ENCODE assay signal across 2 cellular contexts in the genomic region with DNA sequence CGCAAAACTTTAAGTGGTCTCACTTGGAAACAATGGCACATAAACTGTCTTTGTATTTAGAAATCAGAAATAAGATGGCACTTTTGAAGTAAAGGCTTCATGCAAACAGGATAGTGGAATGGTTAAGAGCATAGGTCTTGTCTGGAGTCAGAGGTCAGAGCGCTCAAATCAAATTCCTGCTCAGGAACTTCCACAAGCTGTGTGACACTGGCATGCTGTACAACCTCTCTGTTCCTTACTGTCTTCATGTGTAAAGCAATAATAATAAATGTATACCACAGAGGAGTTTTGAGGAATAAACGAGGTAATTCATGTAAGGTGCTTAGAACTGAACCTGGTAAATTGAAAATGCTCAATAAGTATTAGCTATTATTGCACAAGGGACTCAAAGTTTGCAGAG.
TF ChIP-seq lines count a peak whose summit lies in the region.

No MANE protein-coding gene starts in this region.

TF ChIP-seq in A549, 52 proteins besides CTCF, POLR2A, EP300 and RAD21:
- no peak for TF ChIP-seq ZC3H11A (IDR thresholded peaks at IDR 0.05)
- no peak for TF ChIP-seq MAFK (IDR thresholded peaks at IDR 0.05; ENCODE audit: partially characterized antibody)
- TF ChIP-seq, protein P1, sequence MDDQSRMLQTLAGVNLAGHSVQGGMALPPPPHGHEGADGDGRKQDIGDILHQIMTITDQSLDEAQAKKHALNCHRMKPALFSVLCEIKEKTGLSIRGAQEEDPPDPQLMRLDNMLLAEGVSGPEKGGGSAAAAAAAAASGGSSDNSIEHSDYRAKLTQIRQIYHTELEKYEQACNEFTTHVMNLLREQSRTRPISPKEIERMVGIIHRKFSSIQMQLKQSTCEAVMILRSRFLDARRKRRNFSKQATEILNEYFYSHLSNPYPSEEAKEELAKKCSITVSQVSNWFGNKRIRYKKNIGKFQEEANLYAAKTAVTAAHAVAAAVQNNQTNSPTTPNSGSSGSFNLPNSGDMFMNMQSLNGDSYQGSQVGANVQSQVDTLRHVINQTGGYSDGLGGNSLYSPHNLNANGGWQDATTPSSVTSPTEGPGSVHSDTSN (IDR thresholded peaks at IDR 0.05): no peak
- no peak for TF ChIP-seq JUN (IDR thresholded peaks at IDR 0.05)
- TF ChIP-seq HOXB13 (CRISPR knock-in tag; IDR thresholded peaks at IDR 0.05; ENCODE audit: low read depth): no peak
- no peak for TF ChIP-seq SMC3 (IDR thresholded peaks at IDR 0.05)
- no peak for TF ChIP-seq ZSCAN20 (CRISPR knock-in tag; IDR thresholded peaks at IDR 0.05)
- TF ChIP-seq RARB (CRISPR knock-in tag; IDR thresholded peaks at IDR 0.05): no peak
- no peak for TF ChIP-seq RFX5 (IDR thresholded peaks at IDR 0.05)
- TF ChIP-seq RNF2 (IDR thresholded peaks at IDR 0.05; ENCODE audit: borderline replicate concordance, low read depth): no peak
- TF ChIP-seq, protein P2, sequence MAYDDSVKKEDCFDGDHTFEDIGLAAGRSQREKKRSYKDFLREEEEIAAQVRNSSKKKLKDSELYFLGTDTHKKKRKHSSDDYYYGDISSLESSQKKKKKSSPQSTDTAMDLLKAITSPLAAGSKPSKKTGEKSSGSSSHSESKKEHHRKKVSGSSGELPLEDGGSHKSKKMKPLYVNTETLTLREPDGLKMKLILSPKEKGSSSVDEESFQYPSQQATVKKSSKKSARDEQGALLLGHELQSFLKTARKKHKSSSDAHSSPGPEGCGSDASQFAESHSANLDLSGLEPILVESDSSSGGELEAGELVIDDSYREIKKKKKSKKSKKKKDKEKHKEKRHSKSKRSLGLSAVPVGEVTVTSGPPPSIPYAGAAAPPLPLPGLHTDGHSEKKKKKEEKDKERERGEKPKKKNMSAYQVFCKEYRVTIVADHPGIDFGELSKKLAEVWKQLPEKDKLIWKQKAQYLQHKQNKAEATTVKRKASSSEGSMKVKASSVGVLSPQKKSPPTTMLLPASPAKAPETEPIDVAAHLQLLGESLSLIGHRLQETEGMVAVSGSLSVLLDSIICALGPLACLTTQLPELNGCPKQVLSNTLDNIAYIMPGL (CRISPR knock-in tag; IDR thresholded peaks at IDR 0.05; ENCODE audit: borderline replicate concordance): no peak
- no peak for TF ChIP-seq EHMT2 (IDR thresholded peaks at IDR 0.05; ENCODE audit: low read depth)
- TF ChIP-seq NFE2L2 (conservative IDR thresholded peaks at IDR 0.05; ENCODE audit: low read length): no peak
- TF ChIP-seq NPAS2 (CRISPR knock-in tag; IDR thresholded peaks at IDR 0.05; ENCODE audit: borderline replicate concordance): no peak

TF ChIP-seq in HepG2, 621 proteins besides CTCF, POLR2A, EP300 and RAD21:
- TF ChIP-seq SRSF4 (IDR thresholded peaks at IDR 0.05; ENCODE audit: low read depth, low read length, poor library complexity, severe bottlenecking) (no peak), PPARG (CRISPR knock-in tag; conservative IDR thresholded peaks at IDR 0.05) (no peak), SRY (CRISPR knock-in tag; IDR thresholded peaks at IDR 0.05) (no peak), RCOR2 (CRISPR knock-in tag; IDR thresholded peaks at IDR 0.05) (peak; percentile 50; the same call in 1 of the 2 replicates), KDM4B (CRISPR knock-in tag; IDR thresholded peaks at IDR 0.05) (no peak), KDM1A (CRISPR knock-in tag; IDR thresholded peaks at IDR 0.05) (peak; percentile 43; the same call in 1 of the 2 replicates), RORA (CRISPR knock-in tag; IDR thresholded peaks at IDR 0.05) (no peak), HNRNPK (IDR thresholded peaks at IDR 0.05; ENCODE audit: low read depth, low read length, poor library complexity, severe bottlenecking) (no peak), TEAD2 (CRISPR knock-in tag; IDR thresholded peaks at IDR 0.05) (no peak), ZNF768 (CRISPR knock-in tag; IDR thresholded peaks at IDR 0.05) (peak; percentile 89; the same call in 1 of the 2 replicates), HIVEP1 (CRISPR knock-in tag; IDR thresholded peaks at IDR 0.05) (no peak), HNRNPUL1 (IDR thresholded peaks at IDR 0.05; ENCODE audit: low read depth, low read length) (no peak), HCFC1 (IDR thresholded peaks at IDR 0.05; ENCODE audit: low read depth, low read length) (no peak), GATA4 (IDR thresholded peaks at IDR 0.05; ENCODE audit: borderline replicate concordance, low read depth) (no peak), ZMYM3 (CRISPR knock-in tag; IDR thresholded peaks at IDR 0.05) (peak; percentile 77)
- TF ChIP-seq, protein P3, sequence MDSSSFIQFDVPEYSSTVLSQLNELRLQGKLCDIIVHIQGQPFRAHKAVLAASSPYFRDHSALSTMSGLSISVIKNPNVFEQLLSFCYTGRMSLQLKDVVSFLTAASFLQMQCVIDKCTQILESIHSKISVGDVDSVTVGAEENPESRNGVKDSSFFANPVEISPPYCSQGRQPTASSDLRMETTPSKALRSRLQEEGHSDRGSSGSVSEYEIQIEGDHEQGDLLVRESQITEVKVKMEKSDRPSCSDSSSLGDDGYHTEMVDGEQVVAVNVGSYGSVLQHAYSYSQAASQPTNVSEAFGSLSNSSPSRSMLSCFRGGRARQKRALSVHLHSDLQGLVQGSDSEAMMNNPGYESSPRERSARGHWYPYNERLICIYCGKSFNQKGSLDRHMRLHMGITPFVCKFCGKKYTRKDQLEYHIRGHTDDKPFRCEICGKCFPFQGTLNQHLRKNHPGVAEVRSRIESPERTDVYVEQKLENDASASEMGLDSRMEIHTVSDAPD (CRISPR knock-in tag; IDR thresholded peaks at IDR 0.05): no peak
- TF ChIP-seq, protein P4, sequence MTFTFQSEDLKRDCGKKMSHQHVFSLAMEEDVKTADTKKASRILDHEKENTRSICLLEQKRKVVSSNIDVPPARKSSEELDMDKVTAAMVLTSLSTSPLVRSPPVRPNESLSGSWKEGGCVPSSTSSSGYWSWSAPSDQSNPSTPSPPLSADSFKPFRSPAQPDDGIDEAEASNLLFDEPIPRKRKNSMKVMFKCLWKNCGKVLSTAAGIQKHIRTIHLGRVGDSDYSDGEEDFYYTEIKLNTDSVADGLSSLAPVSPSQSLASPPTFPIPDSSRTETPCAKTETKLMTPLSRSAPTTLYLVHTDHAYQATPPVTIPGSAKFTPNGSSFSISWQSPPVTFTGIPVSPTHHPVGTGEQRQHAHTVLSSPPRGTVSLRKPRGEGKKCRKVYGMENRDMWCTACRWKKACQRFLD (CRISPR knock-in tag; IDR thresholded peaks at IDR 0.05; ENCODE audit: borderline replicate concordance): no peak
- TF ChIP-seq, protein P5, sequence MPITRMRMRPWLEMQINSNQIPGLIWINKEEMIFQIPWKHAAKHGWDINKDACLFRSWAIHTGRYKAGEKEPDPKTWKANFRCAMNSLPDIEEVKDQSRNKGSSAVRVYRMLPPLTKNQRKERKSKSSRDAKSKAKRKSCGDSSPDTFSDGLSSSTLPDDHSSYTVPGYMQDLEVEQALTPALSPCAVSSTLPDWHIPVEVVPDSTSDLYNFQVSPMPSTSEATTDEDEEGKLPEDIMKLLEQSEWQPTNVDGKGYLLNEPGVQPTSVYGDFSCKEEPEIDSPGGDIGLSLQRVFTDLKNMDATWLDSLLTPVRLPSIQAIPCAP (CRISPR knock-in tag; IDR thresholded peaks at IDR 0.05; ENCODE audit: low read depth): no peak
- TF ChIP-seq, protein P6, sequence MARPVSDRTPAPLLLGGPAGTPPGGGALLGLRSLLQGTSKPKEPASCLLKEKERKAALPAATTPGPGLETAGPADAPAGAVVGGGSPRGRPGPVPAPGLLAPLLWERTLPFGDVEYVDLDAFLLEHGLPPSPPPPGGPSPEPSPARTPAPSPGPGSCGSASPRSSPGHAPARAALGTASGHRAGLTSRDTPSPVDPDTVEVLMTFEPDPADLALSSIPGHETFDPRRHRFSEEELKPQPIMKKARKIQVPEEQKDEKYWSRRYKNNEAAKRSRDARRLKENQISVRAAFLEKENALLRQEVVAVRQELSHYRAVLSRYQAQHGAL (CRISPR knock-in tag; IDR thresholded peaks at IDR 0.05; ENCODE audit: not compliant biosample characterization): no peak
